Comparison of ENCODE assay signal across 8 cellular contexts in the genomic region with DNA sequence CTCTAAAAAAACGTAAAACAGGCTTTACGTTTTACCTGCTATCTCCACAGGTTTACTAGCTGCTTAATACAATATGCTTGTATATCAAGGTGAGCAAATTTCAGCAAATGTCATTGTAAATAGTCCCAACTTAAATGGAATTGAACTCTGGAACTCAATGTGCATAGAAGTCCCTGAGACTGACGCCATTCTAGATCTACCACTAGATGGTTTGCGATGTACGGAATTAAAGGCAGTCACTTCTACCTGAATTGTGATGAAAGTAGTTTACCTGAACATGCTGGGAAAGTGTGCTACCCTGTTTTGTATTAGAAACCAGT. TPM values are rescaled to one million over a fixed set of nuclear protein-coding genes. Genes with fewer than 3 reads are reported as not detected.
DNase-seq lines count a peak whose midpoint lies in the region; ATAC-seq and TF ChIP-seq lines count a peak whose summit lies in the region.

No MANE protein-coding gene starts in this region.

- peaks cover 7% of the 10 kb centered on the region for H3K36me3 Mint-ChIP-seq in brain

- H3K27me3 ChIP-seq in MG63 (no peaks in the 10 kb centered on the region), liver (ENCODE audit: control insufficient read depth in 4 of 4, insufficient read depth in 4 of 4, low read length in 3 of 4) (no peaks in the 10 kb centered on the region), tibial artery (no peaks in the 10 kb centered on the region)

- H3K4me1 ChIP-seq in liver (ENCODE audit: control insufficient read depth in 4 of 4, insufficient read depth in 4 of 4, low read length in 3 of 4) (peaks cover 0 to 28% (median 16%) of the 10 kb centered on the region in 4 donors), tibial artery (peaks cover 0 to 32% (median 8%) of the 10 kb centered on the region in 4 donors)

- peaks cover 10% of the 10 kb centered on the region for H3K27me3 Mint-ChIP-seq in brain

- no peaks in the 10 kb centered on the region for H3K9me3 ChIP-seq in MG63
- no peaks in the 10 kb centered on the region for H3K9me3 ChIP-seq in liver (ENCODE audit: control insufficient read depth in 4 of 4, low read length in 3 of 4)
- no peaks in the 10 kb centered on the region for H3K9me3 ChIP-seq in tibial artery

- no peaks in the 10 kb centered on the region for H3K9me3 Mint-ChIP-seq in brain

- TF ChIP-seq CTCF in brain (conservative IDR thresholded peaks at IDR 0.05) (no peak), liver (IDR thresholded peaks at IDR 0.05; ENCODE audit: low read depth, low read length, missing input control) (no peak), tibial artery (IDR thresholded peaks at IDR 0.05) (no peak)

- intact Hi-C loops in tibial artery (cut with DNase I; ENCODE audit: low total_unique reads) = no loop called here

- H3K4me1 Mint-ChIP-seq in brain = peaks cover 45% of the 10 kb centered on the region

- peak; percentile 30 for DNase-seq in Caki2 (ENCODE audit: low read depth)
- no peak for DNase-seq in MG63
- no peak for DNase-seq in tibial artery
- no peak for DNase-seq in GM19240 (ENCODE audit: insufficient read length, low spot score)
- no peak for DNase-seq in AML-193 (lab: John Stamatoyannopoulos, UW)

- H3K4me3 Mint-ChIP-seq in brain = peak overlapping the region; percentile 96 to 100 (median 99)

- TF ChIP-seq RAD21 in liver (IDR thresholded peaks at IDR 0.05) = peak in 1 of 2 donors; percentile 8

- H3K4me3 ChIP-seq in MG63 (peak overlapping the region; percentile 73), liver (ENCODE audit: low read depth in 1 of 3, low read length in 3 of 3) (peak overlapping the region; percentile 84 to 91 (median 90)), tibial artery (peak overlapping the region; percentile 67 to 74)

- H3K27ac ChIP-seq in liver (ENCODE audit: low read depth in 1 of 2, low read length in 2 of 2) (peak overlapping the region; percentile 93 to 95), tibial artery (peak overlapping the region; percentile 94 to 95)

- H3K9ac ChIP-seq in liver (ENCODE audit: low read depth in 1 of 2, low read length in 2 of 2) = peak overlapping the region; percentile 66 to 93

- peak overlapping the region; percentile 97 to 100 (median 99) for H3K27ac Mint-ChIP-seq in brain

- H3K36me3 ChIP-seq in MG63 (peaks cover under 1% of the 10 kb centered on the region; the same call in 1 of the 2 replicates), liver (ENCODE audit: control insufficient read depth in 4 of 4, insufficient read depth in 3 of 4, low read depth in 1 of 4, low read length in 3 of 4) (no peaks in the 10 kb centered on the region), tibial artery (no peaks in the 10 kb centered on the region)

- WGBS in liver = 19% methylated on average over 5 of the region's 5 CpGs

- in situ Hi-C loops in Caki2 (cut with HindIII; ENCODE audit: low pct_unique_long_range_greater_than_20kb, low sequenced_read_pairs) = no loop called here

- no peak for ATAC-seq in HG03520 (IDR thresholded peaks at IDR 0.05; ENCODE audit: unreplicated experiment)

TF ChIP-seq in liver, 16 proteins besides CTCF, POLR2A, EP300 and RAD21:
- TF ChIP-seq FOXA1 (IDR thresholded peaks at IDR 0.05) = no peak
- TF ChIP-seq HNF4G (IDR thresholded peaks at IDR 0.05) = no peak
- no peak for TF ChIP-seq NR2F2 (IDR thresholded peaks at IDR 0.05)
- no peak for TF ChIP-seq HNF4A (conservative IDR thresholded peaks at IDR 0.05)
- TF ChIP-seq TAF1 (conservative IDR thresholded peaks at IDR 0.05) = no peak
- no peak for TF ChIP-seq YY1 (IDR thresholded peaks at IDR 0.05)
- no peak for TF ChIP-seq ZBTB33 (IDR thresholded peaks at IDR 0.05)
- TF ChIP-seq REST (IDR thresholded peaks at IDR 0.05) = no peak
- no peak for TF ChIP-seq GABPA (IDR thresholded peaks at IDR 0.05 in 1 of 2, conservative IDR thresholded peaks at IDR 0.05 in 1 of 2)
- no peak for TF ChIP-seq RXRA (IDR thresholded peaks at IDR 0.05)
- TF ChIP-seq MAX (IDR thresholded peaks at IDR 0.05) = no peak
- TF ChIP-seq SP1 (IDR thresholded peaks at IDR 0.05) = no peak
- no peak for TF ChIP-seq ATF3 (IDR thresholded peaks at IDR 0.05)
- no peak for TF ChIP-seq JUND (IDR thresholded peaks at IDR 0.05)

RNA-seq across cellular contexts. Expression of gene SNX13, which starts 0.8 kb away (rescaled TPM):
- 9.8 and 31.9 TPM in 2 replicates for total RNA-seq in Caki2 (2014; rRNA removed; shearing (Covaris generic); ENCODE audit: low replicate concordance)
- total RNA-seq in MG63 (2014; rRNA removed; shearing (Covaris generic); ENCODE audit: low replicate concordance) = 8.6 and 33.8 TPM in 2 replicates
- polyA plus RNA-seq in brain (ENCODE audit: insufficient read depth, low read depth, low replicate concordance) (5.4 TPM), liver (1 to 10 TPM; 5.4 to 6.4 TPM)
- 10 to 100 TPM; 21.5 to 28.1 TPM for total RNA-seq in liver
